In the genomic region with DNA sequence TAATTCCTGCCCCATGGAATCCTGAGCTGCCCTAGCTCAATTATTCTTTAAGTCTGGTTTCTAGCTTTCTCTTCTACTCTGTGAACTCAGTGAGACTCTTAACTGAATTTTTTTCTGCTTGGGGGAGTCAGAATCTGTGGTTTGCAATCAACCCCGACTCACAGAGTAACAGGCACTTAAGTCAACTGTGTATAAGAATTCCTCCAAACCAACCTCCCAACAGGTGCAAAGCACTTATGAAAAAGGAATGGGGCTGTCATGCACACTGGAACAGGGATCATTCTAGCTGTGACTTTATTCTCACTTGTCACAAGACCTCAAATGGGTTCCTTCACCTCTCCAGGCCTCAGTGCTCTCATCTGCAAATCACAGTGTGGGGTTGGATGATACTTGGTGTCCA, we compare ENCODE assay signal across 1 cellular context.
TF ChIP-seq lines count a peak whose summit lies in the region.

No MANE protein-coding gene starts in this region.

TF ChIP-seq in GM23338, 12 proteins besides CTCF, POLR2A, EP300 and RAD21 (continued from another document):
- TF ChIP-seq STAT1 (IDR thresholded peaks at IDR 0.05; ENCODE audit: unreplicated experiment) (no peak), NANOG (IDR thresholded peaks at IDR 0.05; ENCODE audit: borderline replicate concordance) (no peak)
